ENCODE assay signal across 12 cellular contexts in genomic region chr10:110755781-110756180, GRCh38.
"Had no signal": no experiment of that assay in that cellular context is flagged by ENCODE, and none has a peak within 500 bp of the region (broad histone marks: within the 10 kb centered on the region; RNA-seq: fewer than 3 reads in every experiment).

No MANE protein-coding gene starts in this region.

- H3K27ac ChIP-seq: neural progenitor cell, sigmoid colon had no signal

- H3K4me2 ChIP-seq: neural progenitor cell had no signal

- H3K27ac Mint-ChIP-seq: activated B cell treated with CpG ODN at 0.5 μM for 24 hours; activated CD4-positive, alpha-beta memory T cell treated with anti-CD3 and anti-CD28 coated beads for 36 hours; activated CD8-positive, alpha-beta memory T cell treated with anti-CD3 and anti-CD28 coated beads, Interleukin-2, amount 10 ng/mL, durations not matched to agents 7 days and 5 days; activated naive CD8-positive, alpha-beta T cell; naive B cell; neural progenitor cell; stimulated activated naive B cell treated with anti-CD40 and anti-IgM and Interleukin-4, amounts not matched to agents 10 μg/mL and 1 μg/mL and 100 μg/mL, for 72 hours; T-helper 2 cell treated with Interferon-gamma antibody and Interleukin-4, amounts not matched to agents 5 μg/mL and 100 μg/mL, for 36 hours had no signal

- DNase-seq: activated B cell treated with CpG ODN at 0.5 μM for 24 hours; activated CD4-positive, alpha-beta memory T cell treated with anti-CD3 and anti-CD28 coated beads for 36 hours; activated CD4-positive, alpha-beta T cell treated with anti-CD3 and anti-CD28 coated beads for 4 hours; activated CD8-positive, alpha-beta memory T cell treated with anti-CD3 and anti-CD28 coated beads, Interleukin-2, amount 10 ng/mL, durations not matched to agents 7 days and 5 days; effector CD4-positive, alpha-beta T cell; hippocampal formation; naive B cell; sigmoid colon; stimulated activated naive B cell treated with anti-CD40 and anti-IgM and Interleukin-4, amounts not matched to agents 10 μg/mL and 1 μg/mL and 100 μg/mL, for 72 hours had no signal

- H3K27me3 ChIP-seq: neural progenitor cell, sigmoid colon had no signal

- H3K9me3 Mint-ChIP-seq: activated B cell treated with CpG ODN at 0.5 μM for 24 hours; activated CD4-positive, alpha-beta memory T cell treated with anti-CD3 and anti-CD28 coated beads for 36 hours; stimulated activated naive B cell treated with anti-CD40 and anti-IgM and Interleukin-4, amounts not matched to agents 10 μg/mL and 1 μg/mL and 100 μg/mL, for 72 hours had no signal

- H3K4me1 Mint-ChIP-seq: activated B cell treated with CpG ODN at 0.5 μM for 24 hours, naive B cell had no signal

- H3K27me3 Mint-ChIP-seq: activated B cell treated with CpG ODN at 0.5 μM for 24 hours; activated CD4-positive, alpha-beta memory T cell treated with anti-CD3 and anti-CD28 coated beads for 36 hours; activated naive CD8-positive, alpha-beta T cell had no signal

- H3K9me3 ChIP-seq: sigmoid colon had no signal

- H3K4me3 Mint-ChIP-seq: activated B cell treated with CpG ODN at 0.5 μM for 24 hours; activated CD4-positive, alpha-beta memory T cell treated with anti-CD3 and anti-CD28 coated beads for 36 hours; activated CD8-positive, alpha-beta memory T cell treated with anti-CD3 and anti-CD28 coated beads, Interleukin-2, amount 10 ng/mL, durations not matched to agents 7 days and 5 days; activated naive CD8-positive, alpha-beta T cell; naive B cell; neural progenitor cell; stimulated activated naive B cell treated with anti-CD40 and anti-IgM and Interleukin-4, amounts not matched to agents 10 μg/mL and 1 μg/mL and 100 μg/mL, for 72 hours; T-helper 2 cell treated with Interferon-gamma antibody and Interleukin-4, amounts not matched to agents 5 μg/mL and 100 μg/mL, for 36 hours had no signal

- H3K36me3 Mint-ChIP-seq: activated CD4-positive, alpha-beta memory T cell treated with anti-CD3 and anti-CD28 coated beads for 36 hours; activated naive CD8-positive, alpha-beta T cell; naive B cell; neural progenitor cell; stimulated activated naive B cell treated with anti-CD40 and anti-IgM and Interleukin-4, amounts not matched to agents 10 μg/mL and 1 μg/mL and 100 μg/mL, for 72 hours had no signal

- ATAC-seq: activated CD8-positive, alpha-beta memory T cell treated with anti-CD3 and anti-CD28 coated beads, Interleukin-2, amount 10 ng/mL, durations not matched to agents 7 days and 5 days; stimulated activated naive B cell treated with anti-CD40 and anti-IgM and Interleukin-4, amounts not matched to agents 10 μg/mL and 1 μg/mL and 100 μg/mL, for 72 hours had no signal

- H2AFZ ChIP-seq: neural progenitor cell had no signal

- H3K4me3 ChIP-seq: neural progenitor cell, sigmoid colon had no signal

- H3K9ac ChIP-seq: neural progenitor cell had no signal

- H3K36me3 ChIP-seq: neural progenitor cell, sigmoid colon had no signal
